Comparison of ENCODE assay signal across 11 cellular contexts in the genomic region with DNA sequence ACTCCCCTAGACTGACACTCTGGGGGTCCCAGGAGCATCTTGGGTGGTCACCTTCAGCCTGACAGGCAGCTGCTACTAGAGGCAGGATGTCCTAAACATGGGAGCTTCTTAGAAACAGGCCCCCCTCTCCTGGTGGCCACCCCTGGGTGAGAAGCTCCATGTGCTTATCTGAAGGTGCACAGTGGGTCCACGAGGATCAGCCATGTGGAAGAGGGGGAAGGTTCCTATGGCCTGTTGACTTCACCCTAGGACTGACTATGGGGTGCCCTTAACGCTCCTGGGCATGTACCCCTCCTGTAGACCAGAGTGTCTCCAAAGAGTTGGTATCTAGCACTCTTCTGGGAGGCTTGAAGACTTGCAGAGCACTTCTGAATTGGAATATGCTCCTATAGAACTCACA.
"Had no signal": no experiment of that assay in that cellular context is flagged by ENCODE, and none has a peak within 500 bp of the region (broad histone marks: within the 10 kb centered on the region; RNA-seq: fewer than 3 reads in every experiment).

No MANE protein-coding gene starts in this region.

- H3K36me3 ChIP-seq: HAP-1 had no signal

- FAIRE-seq: H1, H54 had no signal

- H3K4me3 ChIP-seq: GM23248, GM23338, HAP-1 had no signal

- H2AFZ ChIP-seq: GM23248, GM23338 had no signal

- H3K9ac ChIP-seq: GM23248 had no signal

- H3K4me1 ChIP-seq: HAP-1 had no signal

- ATAC-seq: GM23338, HCT116 had no signal

- H3K4me2 ChIP-seq: GM23338 had no signal

- H3K9me3 ChIP-seq: HAP-1 had no signal

- H3K27ac ChIP-seq: GM23248 had no signal

- DNase-seq: GM23248, GOT3, H7, H9, HCEC 1CT, HFFc6 had no signal
